In the genomic region with DNA sequence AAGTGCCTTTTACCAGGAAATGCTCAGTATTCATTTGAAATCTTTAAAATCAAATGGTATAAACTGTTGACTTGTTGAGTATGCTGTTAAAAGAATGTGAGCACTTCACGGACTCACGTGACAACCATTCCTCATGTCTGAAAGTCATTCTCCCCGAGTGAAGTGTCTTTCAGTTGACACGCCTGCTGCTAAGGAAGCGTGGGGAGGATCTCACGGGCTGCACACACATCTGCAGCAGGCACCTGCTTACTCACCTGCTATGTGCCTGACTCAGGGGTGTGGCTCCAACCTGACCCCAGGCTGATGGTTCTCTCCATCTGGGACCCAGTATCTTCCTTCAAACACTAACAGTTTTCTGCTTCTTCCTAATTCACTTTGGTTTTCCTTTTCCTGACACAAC, we compare ENCODE assay signal across 20 cellular contexts. TPM values are rescaled to one million over a fixed set of nuclear protein-coding genes. Genes with fewer than 3 reads are reported as not detected.
DNase-seq lines count a peak whose midpoint lies in the region; ATAC-seq, FAIRE-seq and TF ChIP-seq lines count a peak whose summit lies in the region.
"Had no signal": no experiment of that assay in that cellular context is flagged by ENCODE, and none has a peak within 500 bp of the region (broad histone marks: within the 10 kb centered on the region; RNA-seq: fewer than 3 reads in every experiment).

No MANE protein-coding gene starts in this region.

- ATAC-seq in HG03520 (IDR thresholded peaks at IDR 0.05; ENCODE audit: unreplicated experiment) (no peak), GM19035 (IDR thresholded peaks at IDR 0.05; ENCODE audit: unreplicated experiment) (no peak)
- ATAC-seq: mucosa of descending colon had no signal

- H3K4me3 Mint-ChIP-seq in neural crest cell = no peak overlapping the region
- H3K4me3 Mint-ChIP-seq: CD4-positive, alpha-beta memory T cell; H9; IgD-negative memory B cell had no signal

- H3K4me3 ChIP-seq in bronchial epithelial cell (ENCODE audit: low read depth, low read length) = no peak overlapping the region
- H3K4me3 ChIP-seq: mucosa of descending colon, SK-N-MC had no signal

- DNase-seq in NCI-H748 (lab: John Stamatoyannopoulos, UW; ENCODE audit: unreplicated experiment) = peak; percentile 19
- DNase-seq in NCI-H748 treated with DMSO at 0.1 percent for 48 hours (lab: John Stamatoyannopoulos, UW) = no peak
- peak; percentile 53 for DNase-seq in DMS79 (lab: John Stamatoyannopoulos, UW)
- peak; percentile 15 for DNase-seq in bronchial epithelial cell (ENCODE audit: low read depth)
- no peak for DNase-seq in neural crest cell (ENCODE audit: low read depth, low spot score)
- no peak for DNase-seq in D721Med (ENCODE audit: insufficient read length, low spot score)
- DNase-seq: activated CD8-positive, alpha-beta memory T cell treated with anti-CD3 and anti-CD28 coated beads for 24 hours; CD4-positive, alpha-beta memory T cell; GDM1; H9; mucosa of descending colon; NCI-H446 treated with DMSO at 0.1 percent for 48 hours; occipital lobe; stimulated activated CD4-positive, alpha-beta T cell treated with anti-CD3 and anti-CD28 coated beads, Interleukin-4, amount 100 ng/mL, for 1 hour; stimulated activated CD8-positive, alpha-beta memory T cell treated with anti-CD3 and anti-CD28 coated beads, Interleukin-4, amount 100 ng/mL, for 48 hours had no signal

- peak overlapping the region; percentile 79 for H3K27ac Mint-ChIP-seq in neural crest cell (ENCODE audit: unreplicated experiment)

- FAIRE-seq in bronchial epithelial cell (lab: Jason Lieb, UNC) = no peak
- FAIRE-seq in D721Med (lab: Jason Lieb, UNC) = no peak
- FAIRE-seq: A204.1 had no signal

- peaks cover 23% of the 10 kb centered on the region for H3K36me3 Mint-ChIP-seq in neural crest cell (ENCODE audit: low read depth)

- peaks cover 44% of the 10 kb centered on the region for H3K4me1 Mint-ChIP-seq in neural crest cell

- H3K36me3 ChIP-seq in bronchial epithelial cell (ENCODE audit: control insufficient read depth, insufficient read depth, low read length) = peaks cover 5% of the 10 kb centered on the region

- no peaks in the 10 kb centered on the region for H3K27me3 ChIP-seq in bronchial epithelial cell (ENCODE audit: control insufficient read depth, insufficient read depth, low read length)

- H3K9me3 Mint-ChIP-seq in neural crest cell = no peaks in the 10 kb centered on the region
- H3K9me3 Mint-ChIP-seq: CD4-positive, alpha-beta memory T cell; H9; IgD-negative memory B cell had no signal

- TF ChIP-seq CTCF in bronchial epithelial cell (IDR thresholded peaks at IDR 0.05; ENCODE audit: insufficient read depth, low read length, severe bottlenecking) = no peak
- no peak for TF ChIP-seq CTCF in neural crest cell (conservative IDR thresholded peaks at IDR 0.05)
- TF ChIP-seq CTCF in D721Med (IDR thresholded peaks at IDR 0.05; ENCODE audit: insufficient read depth, missing control alignments) = no peak

- no peaks in the 10 kb centered on the region for H3K27me3 Mint-ChIP-seq in neural crest cell (ENCODE audit: low read depth)
- H3K27me3 Mint-ChIP-seq: CD4-positive, alpha-beta memory T cell; IgD-negative memory B cell had no signal

RNA-seq across cellular contexts. Expression of gene WDR27, which starts 32.7 kb away (rescaled TPM):
- 16.8 and 21.8 TPM in 2 replicates for total RNA-seq in bronchial epithelial cell
- 102 and 103 TPM in 2 replicates for total RNA-seq in neural crest cell

RNA-seq across cellular contexts. Expression of gene C6orf120, which starts 32.8 kb away (rescaled TPM):
- total RNA-seq in bronchial epithelial cell (17.4 and 17.6 TPM in 2 replicates), neural crest cell (28.2 and 28.7 TPM in 2 replicates)

RNA-seq across cellular contexts. Expression of gene PHF10, which starts 55.2 kb away (rescaled TPM):
- total RNA-seq in bronchial epithelial cell (13.4 and 14.0 TPM in 2 replicates), neural crest cell (83.9 and 85.9 TPM in 2 replicates)

Comparison
In these comparisons a context has a peak if more than half of its experiments do, and no peak if none do; other contexts are left out.
1. DNase-seq: peak in NCI-H748 (single experiment), DMS79 (single experiment) and bronchial epithelial cell (single experiment); none in NCI-H748 treated with DMSO at 0.1 percent for 48 hours (single experiment), neural crest cell (single experiment) and D721Med (single experiment).